8 cellular contexts compared by ENCODE assay signal in genomic region chr12:13463189-13463588, GRCh38.
"Had no signal": no experiment of that assay in that cellular context is flagged by ENCODE, and none has a peak within 500 bp of the region (broad histone marks: within the 10 kb centered on the region; RNA-seq: fewer than 3 reads in every experiment).

No MANE protein-coding gene starts in this region.

- H3K4me1 ChIP-seq: HAP-1 had no signal

- H3K27ac ChIP-seq: GM23248, HL-60 had no signal

- FAIRE-seq: HepG2 had no signal

- H3K9me3 ChIP-seq: HAP-1 had no signal

- DNase-seq: GM23248, GOT3, H7, HFFc6 had no signal

- H3K4me3 ChIP-seq: GM23248, HAP-1 had no signal

- ATAC-seq: HCT116, HepG2 had no signal

- H3K36me3 ChIP-seq: HAP-1 had no signal
